Comparison of ENCODE assay signal across 17 cellular contexts in the genomic region with DNA sequence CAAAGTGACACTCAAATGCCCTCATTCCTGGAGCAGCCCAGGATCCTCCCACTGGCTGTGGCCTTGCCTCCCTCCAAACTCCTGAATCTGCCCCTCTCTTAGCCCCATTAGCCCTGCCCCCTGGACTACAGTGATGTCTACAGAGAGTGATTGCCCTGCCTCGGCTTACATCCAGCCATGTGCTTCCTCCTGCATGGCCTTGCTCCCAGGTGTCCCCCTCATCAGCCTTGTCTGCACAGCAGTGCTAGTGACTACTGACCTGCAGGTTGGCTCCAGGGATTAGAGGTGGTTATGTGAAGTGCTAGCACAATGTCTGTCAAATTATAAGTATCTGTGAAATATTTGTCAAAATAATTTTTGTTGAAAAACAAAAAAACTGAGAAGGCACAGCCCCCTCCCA.
DNase-seq lines count a peak whose midpoint lies in the region; ATAC-seq and TF ChIP-seq lines count a peak whose summit lies in the region.
"Had no signal": no experiment of that assay in that cellular context is flagged by ENCODE, and none has a peak within 500 bp of the region (broad histone marks: within the 10 kb centered on the region; RNA-seq: fewer than 3 reads in every experiment).

No MANE protein-coding gene starts in this region.

- H3K4me3 ChIP-seq in coronary artery, result no peak overlapping the region
- no peak overlapping the region for H3K4me3 ChIP-seq in lung
- H3K4me3 ChIP-seq: A549 had no signal

- no peak overlapping the region for H2BK20ac ChIP-seq in H9 (ENCODE audit: low read depth, low read length, poor library complexity, severe bottlenecking)

- no peak overlapping the region for H3K4ac ChIP-seq in H9 (ENCODE audit: low read depth, low read length)

- ATAC-seq in lung (ENCODE audit: insufficient read depth, low FRiP score) (no peak), foreskin keratinocyte (no peak)
- ATAC-seq: A549; CD8-positive, alpha-beta T cell; HepG2 had no signal

- H3K36me3 ChIP-seq in lung (ENCODE audit: control insufficient read depth in 2 of 2, insufficient read depth in 2 of 2, low read length in 2 of 2), result no peaks in the 10 kb centered on the region

- WGBS in H9 (ENCODE audit: extremely low coverage, insufficient read length, low lambda C conversion rate), result no CpG with 5 or more reads among the region's 1 CpG
- WGBS in lung, 2 donors, result 78 to 90% methylated on average over 1 of the region's 1 CpG

- H3K14ac ChIP-seq in H9 (ENCODE audit: insufficient read depth, low read length), result 0 out of 2 replicates have a peak overlapping the region, but pooled peaks have one; percentile 52

- H3K27ac Mint-ChIP-seq in H9, result no peak overlapping the region; a peak in 1 of 7 replicates
- H3K27ac Mint-ChIP-seq: CD14-positive monocyte; CD8-positive, alpha-beta T cell; HFFc6 had no signal

- no peak overlapping the region for H4K91ac ChIP-seq in H9 (ENCODE audit: insufficient read length, low read depth, low read length)

- no peak overlapping the region for H2BK15ac ChIP-seq in H9 (ENCODE audit: low read depth, low read length)

- H3K27me3 ChIP-seq in H9 (ENCODE audit: insufficient read depth, low read length), result no peaks in the 10 kb centered on the region
- no peaks in the 10 kb centered on the region for H3K27me3 ChIP-seq in lung (ENCODE audit: control insufficient read depth, insufficient read depth)
- no peaks in the 10 kb centered on the region for H3K27me3 ChIP-seq in foreskin keratinocyte

- H3T11ph ChIP-seq in H9 (ENCODE audit: low read length), result no peak overlapping the region

- peaks cover 14 to 15% of the 10 kb centered on the region in 2 experiments for H3K4me1 Mint-ChIP-seq in H9
- H3K4me1 Mint-ChIP-seq: CD14-positive monocyte had no signal

- no peak overlapping the region for H2BK120ac ChIP-seq in H9 (ENCODE audit: low read depth, low read length, poor library complexity, severe bottlenecking)

- no peak overlapping the region for H3K4me3 Mint-ChIP-seq in H9
- H3K4me3 Mint-ChIP-seq: CD14-positive monocyte; CD8-positive, alpha-beta T cell; HFFc6 had no signal

- H3K4me1 ChIP-seq in H9 (ENCODE audit: insufficient read depth, low read length) (peaks cover 4% of the 10 kb centered on the region; the same call in 1 of the 2 replicates), lung (ENCODE audit: control insufficient read depth in 2 of 2, insufficient read depth in 2 of 2, low read length in 2 of 2) (no peaks in the 10 kb centered on the region), foreskin keratinocyte (no peaks in the 10 kb centered on the region)
- H3K4me1 ChIP-seq: A549 had no signal

- no peak overlapping the region for H2BK12ac ChIP-seq in H9 (ENCODE audit: insufficient read length, low read depth, low read length)

- H4K8ac ChIP-seq in H9 (replicated peaks; ENCODE audit: insufficient read length, low read depth, low read length), result no peak overlapping the region

- no peak overlapping the region for H2BK5ac ChIP-seq in H9 (ENCODE audit: insufficient read length, low read length)

- DNase-seq in H9, result no peak
- DNase-seq in NCI-H1694 treated with DMSO at 0.1 percent for 48 hours (lab: John Stamatoyannopoulos, UW), result peak; percentile 70
- peak; percentile 17 for DNase-seq in coronary artery (ENCODE audit: low spot score)
- peak; percentile 17 for DNase-seq in lung (ENCODE audit: low spot score)
- DNase-seq in foreskin keratinocyte, result no peak
- no peak for DNase-seq in MV-4-11 (lab: John Stamatoyannopoulos, UW)
- no peak for DNase-seq in activated gamma-delta T cell (lab: John Stamatoyannopoulos, UW)
- DNase-seq: CD8-positive, alpha-beta T cell; COR-L47; DMS153; EL; GOT3; HCEC 1CT; HFFc6 had no signal

- H3K36me3 Mint-ChIP-seq in H9 (ENCODE audit: insufficient read depth in 1 of 3, low read depth in 3 of 3), result no peaks in the 10 kb centered on the region
- H3K36me3 Mint-ChIP-seq: CD14-positive monocyte; CD8-positive, alpha-beta T cell had no signal

- H3K56ac ChIP-seq in H9 (ENCODE audit: insufficient read length, low read depth, low read length), result no peak overlapping the region

- H3K23ac ChIP-seq in H9 (ENCODE audit: insufficient read length, low read depth, low read length), result no peak overlapping the region

- H3K18ac ChIP-seq in H9 (ENCODE audit: insufficient read length, low read depth, low read length), result no peak overlapping the region

- H4K5ac ChIP-seq in H9 (ENCODE audit: insufficient read length, low read depth, low read length), result no peak overlapping the region

- H3K9me3 Mint-ChIP-seq in H9, result peaks cover 1 to 2% of the 10 kb centered on the region in 2 experiments; a peak in 3 of 5 replicates

- TF ChIP-seq CTCF in H9 (conservative IDR thresholded peaks at IDR 0.05) (no peak), coronary artery (IDR thresholded peaks at IDR 0.05) (no peak), lung (IDR thresholded peaks at IDR 0.05; ENCODE audit: control extremely low read depth, extremely low read depth) (no peak), foreskin keratinocyte (conservative IDR thresholded peaks at IDR 0.05) (no peak)

- H3K9me3 ChIP-seq in H9 (ENCODE audit: control insufficient read depth, low read depth, low read length) (no peaks in the 10 kb centered on the region), lung (ENCODE audit: control insufficient read depth in 2 of 2, insufficient read depth in 1 of 2, low read length in 1 of 2) (peaks cover 0 to 5% of the 10 kb centered on the region in 2 donors)
- H3K9me3 ChIP-seq: A549 had no signal

- no peaks in the 10 kb centered on the region for H4K20me1 ChIP-seq in H9 (ENCODE audit: control insufficient read depth, insufficient read depth, insufficient read length)

- no peaks in the 10 kb centered on the region for H3K27me3 Mint-ChIP-seq in H9 (ENCODE audit: low read depth)

- H2AFZ ChIP-seq in H9 (ENCODE audit: low read length), result no peak overlapping the region

- H3K9ac ChIP-seq in H9 (ENCODE audit: extremely low read depth, insufficient read length, low read length), result no peak overlapping the region

- H3K4me2 ChIP-seq in H9 (ENCODE audit: insufficient read depth, insufficient read length, low read length), result no peak overlapping the region
- H3K4me2 ChIP-seq: A549 had no signal

- no peaks in the 10 kb centered on the region for H3K79me1 ChIP-seq in H9 (ENCODE audit: insufficient read depth, low read depth, low read length, poor library complexity, severe bottlenecking)

- no peak overlapping the region for H3K27ac ChIP-seq in H9 (ENCODE audit: insufficient read length, low read depth, low read length)
- no peak overlapping the region for H3K27ac ChIP-seq in coronary artery
- H3K27ac ChIP-seq in lung (ENCODE audit: low read depth in 1 of 2, low read length in 1 of 2), result no peak overlapping the region
- no peak overlapping the region for H3K27ac ChIP-seq in foreskin keratinocyte
- H3K27ac ChIP-seq: A549 had no signal

- no peaks in the 10 kb centered on the region for H3K79me2 ChIP-seq in H9 (ENCODE audit: insufficient read depth, low read length)

- no peak overlapping the region for H2AK5ac ChIP-seq in H9 (ENCODE audit: insufficient read length, low read length)

- H3K23me2 ChIP-seq in H9 (ENCODE audit: insufficient read length, low read depth, low read length, poor library complexity, severe bottlenecking), result no peaks in the 10 kb centered on the region

Comparison
In these comparisons a context has a peak if more than half of its experiments do, and no peak if none do; other contexts are left out.
1. DNase-seq: peak in NCI-H1694 treated with DMSO at 0.1 percent for 48 hours (single experiment), coronary artery (single experiment) and lung (single experiment); none in H9 (single experiment), foreskin keratinocyte (0 of 2), MV-4-11 (single experiment) and activated gamma-delta T cell (single experiment).